1 cellular context compared by ENCODE assay signal in the genomic region with DNA sequence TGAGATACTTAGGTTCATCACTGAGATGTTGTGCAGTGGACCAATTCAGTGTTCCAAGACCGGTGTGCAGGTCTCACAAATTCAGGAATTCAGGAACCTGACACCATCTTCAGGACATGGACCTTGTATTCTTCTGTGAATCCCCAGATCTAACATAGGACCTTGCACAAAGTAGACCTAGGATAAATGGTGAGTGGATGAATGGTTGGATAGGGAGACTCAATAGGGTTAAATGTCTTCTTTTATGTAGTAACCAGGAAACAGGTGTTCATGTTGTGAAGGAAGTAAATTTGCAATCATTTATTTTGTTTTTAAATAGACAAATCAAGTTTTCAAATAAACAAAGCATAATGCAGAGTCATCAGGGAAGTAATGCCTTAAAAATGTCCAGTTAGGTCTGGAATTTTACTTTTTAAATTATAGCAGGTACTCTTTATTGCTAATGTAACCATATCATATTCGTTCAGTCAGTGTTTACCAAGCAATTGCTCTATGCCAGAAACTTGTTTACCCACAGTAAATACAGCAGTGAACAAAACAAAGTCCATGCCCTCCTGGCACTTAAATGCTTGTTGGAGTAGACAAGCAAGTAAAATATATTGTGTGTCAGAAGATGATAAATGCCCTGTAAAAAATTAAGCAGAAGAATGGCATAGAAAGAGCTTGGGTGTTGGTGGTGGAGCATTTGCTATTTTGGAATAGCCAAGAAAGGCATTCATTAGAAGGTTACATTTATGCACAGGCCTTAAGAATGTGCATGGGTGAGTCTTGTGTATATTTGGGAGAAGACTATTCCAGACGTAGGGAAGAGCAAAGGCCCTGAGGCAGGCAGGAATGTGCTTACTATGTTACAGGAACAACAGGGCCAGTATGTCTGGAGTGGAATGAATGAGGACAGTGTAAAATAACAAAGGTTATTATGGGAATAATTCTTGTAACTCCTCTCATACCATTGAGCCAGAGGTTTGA.
TF ChIP-seq lines count a peak whose summit lies in the region.

No MANE protein-coding gene starts in this region.

TF ChIP-seq in liver, 16 proteins besides CTCF, POLR2A, EP300 and RAD21 (continued from another document):
- TF ChIP-seq, protein P1, sequence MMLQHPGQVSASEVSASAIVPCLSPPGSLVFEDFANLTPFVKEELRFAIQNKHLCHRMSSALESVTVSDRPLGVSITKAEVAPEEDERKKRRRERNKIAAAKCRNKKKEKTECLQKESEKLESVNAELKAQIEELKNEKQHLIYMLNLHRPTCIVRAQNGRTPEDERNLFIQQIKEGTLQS (IDR thresholded peaks at IDR 0.05): peak; percentile 19
- TF ChIP-seq FOXA2 (IDR thresholded peaks at IDR 0.05) (peak; percentile 100), NR2F2 (IDR thresholded peaks at IDR 0.05) (no peak), HNF4A (conservative IDR thresholded peaks at IDR 0.05) (peak; percentile 94)
